ENCODE assay signal across 8 cellular contexts in genomic region chr2:28621172-28622100, GRCh38.
A peak's percentile ranks its signal among the peaks of the same experiment; 100 is the strongest.
DNase-seq lines count a peak whose midpoint lies in the region; ATAC-seq and TF ChIP-seq lines count a peak whose summit lies in the region.

No MANE protein-coding gene starts in this region.

- TF ChIP-seq EP300 in suprapubic skin (IDR thresholded peaks at IDR 0.05), result peak; percentile 74

- DNase-seq in ACHN (peak; percentile 72), HFF-Myc (ENCODE audit: extremely low read depth, low read depth) (peak; percentile 82), RKO (ENCODE audit: low spot score) (peak; percentile 65), fibroblast of villous mesenchyme (ENCODE audit: low read depth) (peak; percentile 98), non-pigmented ciliary epithelial cell (ENCODE audit: low read depth) (peak; percentile 92), suprapubic skin (ENCODE audit: low spot score in 2 of 2) (peak; percentile 88 to 89)
- DNase-seq in activated effector memory CD4-positive, alpha-beta T cell treated with anti-CD3 and anti-CD28 coated beads, Interleukin-2, amount 50 U/mL, for 16 hours, result peak; percentile 89

- H3K36me3 ChIP-seq in suprapubic skin, result no peaks in the 10 kb centered on the region

- TF ChIP-seq POLR2A in suprapubic skin (IDR thresholded peaks at IDR 0.05), result peak in 1 of 2 donors; percentile 39

- TF ChIP-seq CTCF in HFF-Myc (IDR thresholded peaks at IDR 0.05; ENCODE audit: low read depth, low read length, missing control alignments) (peak; percentile 30), fibroblast of villous mesenchyme (IDR thresholded peaks at IDR 0.05; ENCODE audit: insufficient read depth, low read depth, low read length) (peak; percentile 55), suprapubic skin (IDR thresholded peaks at IDR 0.05) (peak in 1 of 2 donors; percentile 18)

- in situ Hi-C loops in ACHN (cut with HindIII; ENCODE audit: low pct_ligation_motif_present, low pct_unique_long_range_greater_than_20kb, low sequenced_read_pairs), result no loop called here

- H3K9me3 ChIP-seq in suprapubic skin, result no peaks in the 10 kb centered on the region

- no peak overlapping the region for H3K4me3 ChIP-seq in HFF-Myc (replicated peaks; ENCODE audit: low read depth, low read length)
- H3K4me3 ChIP-seq in fibroblast of villous mesenchyme (ENCODE audit: low read depth, low read length), result no peak overlapping the region
- no peak overlapping the region for H3K4me3 ChIP-seq in suprapubic skin

- no peak for ATAC-seq in HG02623 (IDR thresholded peaks at IDR 0.05; ENCODE audit: unreplicated experiment)

- peaks cover 48% of the 10 kb centered on the region for H3K4me1 ChIP-seq in suprapubic skin

- WGBS in suprapubic skin, result 36% methylated on average over 11 of the region's 15 CpGs

- H3K27ac ChIP-seq in suprapubic skin, result peak overlapping the region; percentile 90

- no peaks in the 10 kb centered on the region for H3K27me3 ChIP-seq in suprapubic skin
